20 cellular contexts compared by ENCODE assay signal in the genomic region with DNA sequence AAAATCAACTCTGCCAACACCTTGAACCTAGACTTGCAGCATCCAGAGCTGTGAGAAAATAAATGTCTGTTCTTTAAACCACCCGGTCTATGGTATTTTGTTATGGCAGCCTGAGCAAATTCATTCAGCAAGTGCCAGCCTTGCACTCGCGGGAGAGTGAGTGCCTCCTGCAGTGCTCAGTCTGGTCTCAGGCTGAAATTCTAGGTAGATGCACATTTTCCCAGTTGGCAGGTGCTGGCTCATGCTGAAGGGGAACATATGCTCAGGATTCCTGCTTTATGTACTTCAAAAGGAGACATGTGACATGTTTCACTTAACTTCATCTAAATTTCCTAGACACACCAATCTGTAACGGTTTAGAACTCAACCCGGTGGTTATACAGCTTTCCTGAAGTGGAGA.
A peak's percentile ranks its signal among the peaks of the same experiment; 100 is the strongest.
DNase-seq lines count a peak whose midpoint lies in the region; ATAC-seq lines count a peak whose summit lies in the region.
"Had no signal": no experiment of that assay in that cellular context is flagged by ENCODE, and none has a peak within 500 bp of the region (broad histone marks: within the 10 kb centered on the region; RNA-seq: fewer than 3 reads in every experiment).

No MANE protein-coding gene starts in this region.

- H2AFZ ChIP-seq in neuronal stem cell (ENCODE audit: low read length) = no peak overlapping the region

- H3K4me2 ChIP-seq in neuronal stem cell (ENCODE audit: insufficient read depth, low read length, poor library complexity, severe bottlenecking) = no peak overlapping the region
- H3K4me2 ChIP-seq: BLaER1 treated with 17β-estradiol and CSF1 and Interleukin-3, amounts not matched to agents 10 nM and 100 nM had no signal

- H4K8ac ChIP-seq in neuronal stem cell (ENCODE audit: low read depth, low read length) = no peak overlapping the region

- H3K27ac ChIP-seq in neuronal stem cell (replicated peaks; ENCODE audit: low read length) = peak overlapping the region; percentile 83
- H3K27ac ChIP-seq: BLaER1 treated with 17β-estradiol and CSF1 and Interleukin-3, amounts not matched to agents 10 nM and 100 nM had no signal

- no peak overlapping the region for H3K4ac ChIP-seq in neuronal stem cell (ENCODE audit: low read length)

- no peak overlapping the region for H2BK5ac ChIP-seq in neuronal stem cell (ENCODE audit: low read length)

- no peak overlapping the region for H3K14ac ChIP-seq in neuronal stem cell (ENCODE audit: low read length)

- H3K36me3 ChIP-seq in neuronal stem cell (replicated peaks in 1 of 2; ENCODE audit: control insufficient read depth in 2 of 2, insufficient read depth in 2 of 2, low read length in 2 of 2) = peaks cover 0 to 1% of the 10 kb centered on the region in 2 donors

- H2AK5ac ChIP-seq in neuronal stem cell (ENCODE audit: low read depth, low read length) = no peak overlapping the region

- H2BK15ac ChIP-seq in neuronal stem cell (ENCODE audit: low read length) = no peak overlapping the region

- DNase-seq in cardiac septum (ENCODE audit: low spot score) = peak; percentile 69
- DNase-seq in left cardiac atrium = no peak
- peak; percentile 69 for DNase-seq in NCI-H524 treated with DMSO at 0.1 percent for 48 hours (lab: John Stamatoyannopoulos, UW)
- DNase-seq in neuronal stem cell (ENCODE audit: low spot score) = no peak
- no peak for DNase-seq in CD1c-positive myeloid dendritic cell (ENCODE audit: extremely low spot score)
- DNase-seq: 8988T; CD4-positive, CD25-positive, alpha-beta regulatory T cell; CD8-positive, alpha-beta memory T cell; COR-L47; DMS153; DMS79 treated with DMSO at 0.1 percent for 48 hours; GOT3; H7; HFFc6; KG1 had no signal

- no peak overlapping the region for H2BK120ac ChIP-seq in neuronal stem cell (ENCODE audit: low read depth, low read length)

- H3K79me1 ChIP-seq in neuronal stem cell (ENCODE audit: low read depth, low read length) = no peaks in the 10 kb centered on the region

- H3K4me3 ChIP-seq in neuronal stem cell (ENCODE audit: low read length in 2 of 2) = no peak overlapping the region
- H3K4me3 ChIP-seq: BLaER1 treated with 17β-estradiol and CSF1 and Interleukin-3, amounts not matched to agents 10 nM and 100 nM; GM12878 had no signal

- no peak overlapping the region for H4K91ac ChIP-seq in neuronal stem cell (ENCODE audit: low read depth, low read length, poor library complexity)

- no peak overlapping the region for H3K18ac ChIP-seq in neuronal stem cell (ENCODE audit: low read length)

- WGBS in neuronal stem cell (ENCODE audit: extremely low coverage in 2 of 2, insufficient read length in 2 of 2, insufficient replicate concordance in 1 of 2), 2 donors = no CpG with 5 or more reads among the region's 5 CpGs

- H2BK12ac ChIP-seq in neuronal stem cell (ENCODE audit: low read length) = no peak overlapping the region

- no peak for ATAC-seq in left cardiac atrium
- ATAC-seq in GM18909 (IDR thresholded peaks at IDR 0.05; ENCODE audit: poor library complexity, unreplicated experiment) = no peak
- no peak for ATAC-seq in GM19455 (IDR thresholded peaks at IDR 0.05; ENCODE audit: unreplicated experiment)
- ATAC-seq: GM12878, HCT116 had no signal

- H3K23ac ChIP-seq in neuronal stem cell (ENCODE audit: low read depth, low read length, poor library complexity) = no peak overlapping the region

- peaks cover 0 to 19% of the 10 kb centered on the region in 2 donors for H3K4me1 ChIP-seq in neuronal stem cell (ENCODE audit: control insufficient read depth in 2 of 2, insufficient read depth in 1 of 2, low read depth in 1 of 2, low read length in 2 of 2)

- intact Hi-C loops in cardiac septum (cut with DNase I) = no loop called here
- intact Hi-C loops in left cardiac atrium (cut with DNase I) = no loop called here

- H3K9ac ChIP-seq in neuronal stem cell (ENCODE audit: low read depth, low read length, poor library complexity) = no peak overlapping the region
- H3K9ac ChIP-seq: BLaER1 treated with 17β-estradiol and CSF1 and Interleukin-3, amounts not matched to agents 10 nM and 100 nM had no signal

- H3K9me3 ChIP-seq in neuronal stem cell (replicated peaks in 1 of 2; ENCODE audit: control insufficient read depth in 2 of 2, insufficient read depth in 1 of 2, low read depth in 1 of 2, low read length in 2 of 2) = peaks cover 0 to 3% of the 10 kb centered on the region in 2 donors

- H3K27me3 ChIP-seq in neuronal stem cell (ENCODE audit: control insufficient read depth in 3 of 3, insufficient read depth in 3 of 3, low read depth in 1 of 3, low read length in 3 of 3) = no peaks in the 10 kb centered on the region
- H3K27me3 ChIP-seq: BLaER1 treated with 17β-estradiol and CSF1 and Interleukin-3, amounts not matched to agents 10 nM and 100 nM had no signal

Comparison
In these comparisons a context has a peak if more than half of its experiments do, and no peak if none do; other contexts are left out.
1. DNase-seq: peak in cardiac septum (single experiment) and NCI-H524 treated with DMSO at 0.1 percent for 48 hours (single experiment); none in left cardiac atrium (single experiment), neuronal stem cell (single experiment) and CD1c-positive myeloid dendritic cell (single experiment).